ENCODE assay signal across 33 cellular contexts in the genomic region with DNA sequence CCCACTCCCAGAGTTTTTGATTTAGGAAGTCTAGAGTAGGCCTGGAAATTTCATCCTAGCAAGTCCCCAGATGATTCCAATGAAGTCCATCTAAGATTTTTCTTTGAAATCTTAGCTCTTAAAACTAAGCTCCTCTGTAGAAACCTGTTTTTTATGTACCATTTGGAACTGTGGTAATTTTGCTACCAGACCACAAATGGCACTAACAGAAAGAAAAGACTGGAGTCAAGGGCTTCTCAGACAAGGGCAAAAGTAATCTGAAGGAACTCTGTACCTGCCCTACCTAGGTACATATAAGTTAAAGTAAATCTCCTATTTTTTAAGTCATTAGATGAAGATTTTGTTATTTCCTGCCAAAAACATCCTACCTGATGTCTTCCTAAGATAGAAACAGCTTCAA.
"Had no signal": no experiment of that assay in that cellular context is flagged by ENCODE, and none has a peak within 500 bp of the region (broad histone marks: within the 10 kb centered on the region; RNA-seq: fewer than 3 reads in every experiment).

No MANE protein-coding gene starts in this region.

- H3K4me1 Mint-ChIP-seq: activated B cell treated with CpG ODN at 0.5 μM for 24 hours, T-cell, T-helper 17 cell had no signal

- H3K4me3 ChIP-seq: adrenal gland, body of pancreas, breast epithelium, MG63, PC-9 had no signal

- ATAC-seq: activated naive CD4-positive, alpha-beta T cell treated with anti-CD3 and anti-CD28 coated beads, Interleukin-2, amount 50 U/mL, for 72 hours; activated T-cell treated with anti-CD3 and anti-CD28 coated beads, Interleukin-2, amount 50 U/mL, for 4 hours; body of pancreas; Right ventricle myocardium inferior; SK-N-SH treated with all-trans-retinoic acid at 6 μM for 48 hours; T-cell; T-helper 17 cell had no signal

- H3K27ac Mint-ChIP-seq: activated B cell treated with CpG ODN at 0.5 μM for 24 hours; activated CD4-positive, alpha-beta memory T cell treated with anti-CD3 and anti-CD28 coated beads for 36 hours; activated naive CD4-positive, alpha-beta T cell treated with anti-CD3 and anti-CD28 coated beads for 36 hours; activated naive CD4-positive, alpha-beta T cell treated with anti-CD3 and anti-CD28 coated beads, Interleukin-2, amount 50 U/mL, for 72 hours; activated T-helper 1 cell treated with anti-CD3 and anti-CD28 coated beads, Interleukin-12 subunit alpha, Interleukin-12 subunit beta, Interleukin-2, Interleukin-4 antibody, amounts not matched to agents 30 ng/mL and 10 ng/mL and 1 ng/mL, durations not matched to agents 14 hours and 24 hours and 36 hours; T-cell; T-helper 17 cell had no signal

- DNase-seq: activated B cell treated with CpG ODN at 0.5 μM for 24 hours; activated CD4-positive, alpha-beta memory T cell treated with anti-CD3 and anti-CD28 coated beads for 36 hours; activated CD4-positive, alpha-beta T cell treated with anti-CD3 and anti-CD28 coated beads for 4 hours; activated CD4-positive, alpha-beta T cell treated with anti-CD3 and anti-CD28 coated beads, Interleukin-2, amount 50 U/mL, for 1 hour; activated CD4-positive, CD25-positive, alpha-beta regulatory T cell treated with anti-CD3 and anti-CD28 coated beads, Interleukin-2, amount 50 U/mL, for 72 hours; activated CD8-positive, alpha-beta memory T cell treated with anti-CD3 and anti-CD28 coated beads, Interleukin-2, amount 50 U/mL, for 4 hours; activated gamma-delta T cell treated with Interleukin-2 at 50 U/mL for 16 hours; activated naive CD4-positive, alpha-beta T cell treated with anti-CD3 and anti-CD28 coated beads for 36 hours; activated T-cell treated with anti-CD3 and anti-CD28 coated beads for 4 hours; activated T-cell treated with anti-CD3 and anti-CD28 coated beads, Interleukin-2, amount 50 U/mL, for 4 hours; adrenal gland; body of pancreas; MG63; NCI-H1048; NCI-H1105 treated with DMSO at 0.1 percent for 48 hours; NCI-H1436; NCI-H1694; NCI-H1930; NCI-H2081 treated with DMSO at 0.1 percent for 48 hours; NCI-H345; NCI-H524 treated with DMSO at 0.1 percent for 48 hours; NCI-H748 treated with DMSO at 0.1 percent for 48 hours; PC-9; SIG-M5; T-cell; T-helper 17 cell; T-helper 9 cell had no signal

- H3K27ac ChIP-seq: adrenal gland, body of pancreas, breast epithelium, PC-9, RWPE1 had no signal

- H3K4me3 Mint-ChIP-seq: activated B cell treated with CpG ODN at 0.5 μM for 24 hours; activated CD4-positive, alpha-beta memory T cell treated with anti-CD3 and anti-CD28 coated beads for 36 hours; activated naive CD4-positive, alpha-beta T cell treated with anti-CD3 and anti-CD28 coated beads for 36 hours; activated T-cell treated with anti-CD3 and anti-CD28 coated beads, Interleukin-2, amount 50 U/mL, for 4 hours; activated T-helper 1 cell treated with anti-CD3 and anti-CD28 coated beads, Interleukin-12 subunit alpha, Interleukin-12 subunit beta, Interleukin-2, Interleukin-4 antibody, amounts not matched to agents 30 ng/mL and 10 ng/mL and 1 ng/mL, durations not matched to agents 14 hours and 24 hours and 36 hours; T-cell; T-helper 17 cell had no signal

- H3K9me3 Mint-ChIP-seq: activated B cell treated with CpG ODN at 0.5 μM for 24 hours; activated CD4-positive, alpha-beta memory T cell treated with anti-CD3 and anti-CD28 coated beads for 36 hours; activated naive CD4-positive, alpha-beta T cell treated with anti-CD3 and anti-CD28 coated beads for 36 hours; activated T-cell treated with anti-CD3 and anti-CD28 coated beads, Interleukin-2, amount 50 U/mL, for 4 hours; activated T-helper 1 cell treated with anti-CD3 and anti-CD28 coated beads, Interleukin-12 subunit alpha, Interleukin-12 subunit beta, Interleukin-2, Interleukin-4 antibody, amounts not matched to agents 30 ng/mL and 10 ng/mL and 1 ng/mL, durations not matched to agents 14 hours and 24 hours and 36 hours had no signal

- H3K27me3 Mint-ChIP-seq: activated B cell treated with CpG ODN at 0.5 μM for 24 hours; activated CD4-positive, alpha-beta memory T cell treated with anti-CD3 and anti-CD28 coated beads for 36 hours; T-cell had no signal

- H3K36me3 Mint-ChIP-seq: activated CD4-positive, alpha-beta memory T cell treated with anti-CD3 and anti-CD28 coated beads for 36 hours; activated naive CD4-positive, alpha-beta T cell treated with anti-CD3 and anti-CD28 coated beads, Interleukin-2, amount 50 U/mL, for 72 hours; T-cell had no signal
